Comparison of ENCODE assay signal across 9 cellular contexts in genomic region chrX:129982300-129983246, GRCh38. TPM values are rescaled to one million over a fixed set of nuclear protein-coding genes. Genes with fewer than 3 reads are reported as not detected.
A peak's percentile ranks its signal among the peaks of the same experiment; 100 is the strongest.
DNase-seq lines count a peak whose midpoint lies in the region; ATAC-seq, FAIRE-seq and TF ChIP-seq lines count a peak whose summit lies in the region.
"Had no signal": no experiment of that assay in that cellular context is flagged by ENCODE, and none has a peak within 500 bp of the region (broad histone marks: within the 10 kb centered on the region; RNA-seq: fewer than 3 reads in every experiment).

BCORL1 (plus strand) TSS chrX:129982635; CDS start chrX:130005232, 22,597 bp downstream.

- H3K23ac ChIP-seq in H1 (ENCODE audit: insufficient read length), result no peak within 1 kb of the TSS
- no peak within 1 kb of the TSS for H3K23ac ChIP-seq in mesenchymal stem cell (ENCODE audit: low read length in 2 of 2)

- no peak for TF ChIP-seq EP300 in H1 (IDR thresholded peaks at IDR 0.05; ENCODE audit: borderline replicate concordance in 1 of 2, low read depth in 2 of 2, low read length in 2 of 2)

- peaks cover 4 to 45% (median 36%) of the 10 kb centered on the region in 4 experiments for H3K27me3 ChIP-seq in H1 (replicated peaks in 1 of 4; ENCODE audit: control insufficient read depth in 3 of 4, extremely low read depth in 1 of 4, insufficient read depth in 3 of 4, low read length in 3 of 4)
- peaks cover 0 to 12% of the 10 kb centered on the region in 2 experiments for H3K27me3 ChIP-seq in mesenchymal stem cell (ENCODE audit: control insufficient read depth in 1 of 2, insufficient read depth in 1 of 2, low read length in 2 of 2)

- peak within 1 kb of the TSS; percentile 52 for H3K27ac Mint-ChIP-seq in Calu3 (ENCODE audit: unreplicated experiment)

- H3K36me3 Mint-ChIP-seq in Calu3 (ENCODE audit: insufficient read depth, unreplicated experiment), result no peaks in the 10 kb centered on the region

- H4K8ac ChIP-seq in H1 (ENCODE audit: extremely low read depth, insufficient read depth, low read length), result no peak within 1 kb of the TSS
- H4K8ac ChIP-seq in mesenchymal stem cell (ENCODE audit: low read length), result no peak within 1 kb of the TSS

- H3K4me3 ChIP-seq in H1 (ENCODE audit: extremely low read depth in 1 of 4, insufficient read depth in 2 of 4, low read depth in 3 of 4, low read length in 4 of 4), result peak within 1 kb of the TSS in 2 of 4 experiments; percentile 30 to 34; a peak in 5 of 8 replicates
- peak within 1 kb of the TSS; percentile 52 to 79 for H3K4me3 ChIP-seq in mesenchymal stem cell (ENCODE audit: insufficient read depth in 1 of 2, low read depth in 1 of 2, low read length in 2 of 2)
- H3K4me3 ChIP-seq: skin epidermis had no signal

- intact Hi-C loops in Calu3 (cut with micrococcal nuclease; ENCODE audit: unreplicated experiment), result loop anchor here (10.0 kb wide), 1 partner anchor 48 kb away; no protein-coding TSS in a partner anchor

- H3K4ac ChIP-seq in H1 (replicated peaks; ENCODE audit: insufficient read length, low read depth, low read length) (no peak within 1 kb of the TSS), mesenchymal stem cell (ENCODE audit: low read depth in 1 of 2, low read length in 2 of 2) (peak within 1 kb of the TSS in 1 of 2 experiments; percentile 8)

- H3K79me2 ChIP-seq in H1 (ENCODE audit: control insufficient read depth in 1 of 2, insufficient read depth in 2 of 2, low read length in 2 of 2), result no peaks in the 10 kb centered on the region; a peak in 1 of 4 replicates

- H4K91ac ChIP-seq in H1 (replicated peaks; ENCODE audit: insufficient read length, low read length) (no peak within 1 kb of the TSS), mesenchymal stem cell (ENCODE audit: low read length) (no peak within 1 kb of the TSS)

- no peak for TF ChIP-seq CTCF in Calu3 (IDR thresholded peaks at IDR 0.05; ENCODE audit: unreplicated experiment)
- TF ChIP-seq CTCF in H1 (IDR thresholded peaks at IDR 0.05; ENCODE audit: control extremely low read depth in 1 of 3, insufficient read depth in 1 of 3, low read depth in 1 of 3, low read length in 3 of 3), result no peak

- H2BK12ac ChIP-seq in H1 (ENCODE audit: low read depth, low read length) (no peak within 1 kb of the TSS), mesenchymal stem cell (ENCODE audit: low read length in 2 of 2) (peak within 1 kb of the TSS in 1 of 2 experiments; percentile 39)

- H2BK120ac ChIP-seq in H1 (replicated peaks; ENCODE audit: low read depth, low read length) (no peak within 1 kb of the TSS), mesenchymal stem cell (ENCODE audit: low read depth, low read length) (peak within 1 kb of the TSS; percentile 61)

- H3K23me2 ChIP-seq in H1 (ENCODE audit: low read depth, low read length), result peaks cover 6% of the 10 kb centered on the region; the same call in 1 of the 2 replicates

- H3K27ac ChIP-seq in H1 (ENCODE audit: low read depth, low read length) (no peak within 1 kb of the TSS), mesenchymal stem cell (ENCODE audit: low read length, poor library complexity, severe bottlenecking) (no peak within 1 kb of the TSS)

- no peak for TF ChIP-seq POLR2A in H1 (IDR thresholded peaks at IDR 0.05; ENCODE audit: control extremely low read depth in 1 of 2, low read depth in 2 of 2, low read length in 2 of 2)

- POLR2A ChIA-PET in H1 (lab: Charles Lee; ENCODE audit: partially characterized antibody), result interaction anchor here (0.7 to 1.8 kb wide), 6 partner anchors 18 to 78 kb away, joined by 3 to 6 read pairs (median 4); no protein-coding TSS in a partner anchor

- no peaks in the 10 kb centered on the region for H3K9me3 Mint-ChIP-seq in Calu3 (ENCODE audit: low read depth, unreplicated experiment)

- H2AK5ac ChIP-seq in H1 (ENCODE audit: low read depth, low read length) (no peak within 1 kb of the TSS), mesenchymal stem cell (ENCODE audit: low read length, severe bottlenecking) (no peak within 1 kb of the TSS)

- H3K27me3 Mint-ChIP-seq in Calu3 (ENCODE audit: unreplicated experiment), result peaks cover 41% of the 10 kb centered on the region

- H3K4me3 Mint-ChIP-seq in Calu3 (ENCODE audit: low read depth, unreplicated experiment), result no peak within 1 kb of the TSS

- peaks cover 0 to 5% (median 1%) of the 10 kb centered on the region in 4 experiments; a peak in 1 of 7 replicates for H3K4me1 ChIP-seq in H1 (replicated peaks in 1 of 4; ENCODE audit: control insufficient read depth in 3 of 4, insufficient read depth in 4 of 4, low read length in 3 of 4)
- peaks cover 2% of the 10 kb centered on the region for H3K4me1 ChIP-seq in mesenchymal stem cell (ENCODE audit: control insufficient read depth, insufficient read depth, low read depth, low read length)

- no peak within 1 kb of the TSS for H4K5ac ChIP-seq in H1 (ENCODE audit: insufficient read length, low read depth, low read length)

- peak; percentile 86 for DNase-seq in Calu3
- peak; percentile 86 for DNase-seq in HT-29 (ENCODE audit: low spot score)
- DNase-seq in NK-92 (lab: John Stamatoyannopoulos, UW; ENCODE audit: unreplicated experiment), result peak; percentile 32
- peak; percentile 70 to 79 for DNase-seq in activated CD8-positive, alpha-beta memory T cell treated with anti-CD3 and anti-CD28 coated beads for 4 hours (ENCODE audit: low read depth in 2 of 2)
- peak; percentile 64 to 75 for DNase-seq in H1 (ENCODE audit: low read depth in 1 of 2, low spot score in 2 of 2)
- DNase-seq in mesenchymal stem cell, result peak; percentile 94
- DNase-seq in stimulated activated CD8-positive, alpha-beta memory T cell treated with anti-CD3 and anti-CD28 coated beads, Interleukin-15, amount 100 ng/mL, for 1 hour (ENCODE audit: low read depth), result peak; percentile 68

- H3K18ac ChIP-seq in H1 (ENCODE audit: extremely low read depth, low read length) (no peak within 1 kb of the TSS), mesenchymal stem cell (ENCODE audit: low read depth in 1 of 2, low read length in 2 of 2) (peak within 1 kb of the TSS in 1 of 2 experiments; percentile 66)

- no peaks in the 10 kb centered on the region for H3K9me3 ChIP-seq in H1 (ENCODE audit: insufficient read depth in 2 of 2, low read depth in 1 of 2, low read length in 1 of 2)
- H3K9me3 ChIP-seq in mesenchymal stem cell (ENCODE audit: control insufficient read depth, low read length), result no peaks in the 10 kb centered on the region

- BruUV-seq in Calu3 (replicated peaks; lab: Mats Ljungman, UMichigan), result no TSS peak

- no peaks in the 10 kb centered on the region for H3K79me1 ChIP-seq in H1 (ENCODE audit: low read depth, low read length)
- H3K79me1 ChIP-seq in mesenchymal stem cell (replicated peaks; ENCODE audit: low read length, poor library complexity, severe bottlenecking), result peaks cover 1% of the 10 kb centered on the region

- peak; percentile 88 for ATAC-seq in GM21381 (IDR thresholded peaks at IDR 0.05; ENCODE audit: unreplicated experiment)

- CTCF ChIA-PET in Calu3 (lab: Charles Lee), result no interaction called here
- CTCF ChIA-PET in H1 (lab: Charles Lee; ENCODE audit: partially characterized antibody), result interaction anchor here (0.6 to 0.9 kb wide), 3 partner anchors 20 to 207 kb away, joined by 3 to 4 read pairs (median 4); no protein-coding TSS in a partner anchor

- H3K56ac ChIP-seq in H1 (replicated peaks; ENCODE audit: insufficient read length, low read depth, low read length), result no peak within 1 kb of the TSS

- H3K4me2 ChIP-seq in H1 (ENCODE audit: insufficient read depth in 1 of 2, low read depth in 2 of 2, low read length in 2 of 2), result peak within 1 kb of the TSS in 1 of 2 experiments; percentile 75; a peak in 2 of 4 replicates
- H3K4me2 ChIP-seq in mesenchymal stem cell (ENCODE audit: low read length, poor library complexity, severe bottlenecking), result peak within 1 kb of the TSS; percentile 93

- H3K4me1 Mint-ChIP-seq in Calu3 (ENCODE audit: low read depth, unreplicated experiment), result peaks cover 12% of the 10 kb centered on the region

- TF ChIP-seq RAD21 in H1 (IDR thresholded peaks at IDR 0.05 in 1 of 2, conservative IDR thresholded peaks at IDR 0.05 in 1 of 2; ENCODE audit: low read depth in 2 of 2, low read length in 2 of 2), result no peak

- no peaks in the 10 kb centered on the region for H4K20me1 ChIP-seq in H1 (replicated peaks in 1 of 2; ENCODE audit: control insufficient read depth in 1 of 2, insufficient read depth in 2 of 2, low read length in 2 of 2)

- H3K14ac ChIP-seq in H1 (ENCODE audit: insufficient read length), result no peak within 1 kb of the TSS
- H3K14ac ChIP-seq in mesenchymal stem cell (ENCODE audit: low read length in 2 of 2), result no peak within 1 kb of the TSS

- H3K9ac ChIP-seq in H1 (replicated peaks in 1 of 4; ENCODE audit: extremely low read depth in 1 of 4, low read depth in 3 of 4, low read length in 3 of 4), result no peak within 1 kb of the TSS
- peak within 1 kb of the TSS; percentile 67 for H3K9ac ChIP-seq in mesenchymal stem cell (ENCODE audit: low read length)

- H3K36me3 ChIP-seq in H1 (ENCODE audit: control insufficient read depth in 2 of 4, insufficient read depth in 4 of 4, low read length in 3 of 4) (no peaks in the 10 kb centered on the region), mesenchymal stem cell (ENCODE audit: control insufficient read depth in 1 of 2, insufficient read depth in 2 of 2, low read depth in 1 of 2, low read length in 2 of 2) (no peaks in the 10 kb centered on the region)

- 20% methylated on average over 2 of the region's 74 CpGs; no CpG with 5 or more reads in 1 of the 2 experiments for WGBS in H1 (ENCODE audit: extremely low coverage in 1 of 2, insufficient coverage in 1 of 2, insufficient read length in 1 of 2, insufficient replicate concordance in 2 of 2, low coverage in 1 of 2, low lambda C conversion rate in 2 of 2, missing lambda C conversion rate in 1 of 2), 2 experiments
- 0% methylated on average over 30 of the region's 74 CpGs for WGBS in mesenchymal stem cell

- H2BK5ac ChIP-seq in H1 (ENCODE audit: low read depth, low read length) (no peak within 1 kb of the TSS), mesenchymal stem cell (ENCODE audit: low read depth, low read length, poor library complexity, severe bottlenecking) (no peak within 1 kb of the TSS)

- peak; percentile 42 for FAIRE-seq in H1 (lab: Jason Lieb, UNC)

- H2BK15ac ChIP-seq in H1 (ENCODE audit: low read length) (no peak within 1 kb of the TSS), mesenchymal stem cell (ENCODE audit: low read depth, poor library complexity, severe bottlenecking) (no peak within 1 kb of the TSS)

- H2AFZ ChIP-seq in H1 (ENCODE audit: low read length) (no peak within 1 kb of the TSS), mesenchymal stem cell (ENCODE audit: low read depth, low read length) (peak within 1 kb of the TSS; percentile 51)

- H2BK20ac ChIP-seq in H1 (ENCODE audit: low read length), result no peak within 1 kb of the TSS

RNA-seq across cellular contexts. Expression of gene BCORL1, which starts in this region (rescaled TPM):
- 6.7 and 10.1 TPM in 2 replicates for total RNA-seq in Calu3 (2022)
- total RNA-seq in HT-29 (2014; rRNA removed; shearing (Covaris generic)), result 1.6 and 1.7 TPM in 2 replicates
- total RNA-seq in H1 (2021; fragmentation: NEBNext Ultra II Directional; extraction: Animal tissue kit (Norgen Biotek cat#: 25700)), result 6.2 and 9.0 TPM in 2 replicates
- polyA plus RNA-seq in H1 (2011; rRNA removed), result 1.4 and 1.9 TPM in 2 replicates
- 0.72 TPM for polyA plus RNA-seq in H1 (2011; cell fraction: cytosol; rRNA removed)
- polyA plus RNA-seq in H1 (2011; cell fraction: nucleus; rRNA removed), result 2.2 TPM
- polyA plus RNA-seq in H1 (2012, experiment 1 of 2), result 4.8 to 6.0 TPM (median 5.2 TPM) in 4 replicates
- polyA plus RNA-seq in H1 (2012, experiment 2 of 2), result 4.5 TPM
- 1.8 TPM for polyA plus RNA-seq in H1 (2013, experiment 1 of 2)
- 1.8 TPM for polyA plus RNA-seq in H1 (2013, experiment 2 of 2)
- polyA minus RNA-seq in H1 (2011; rRNA and poly(A)+ RNA removed), result 1.7 and 1.9 TPM in 2 replicates
- polyA minus RNA-seq in H1 (2011; cell fraction: cytosol; rRNA and poly(A)+ RNA removed), result 3.3 TPM
- polyA minus RNA-seq in H1 (2011; cell fraction: nucleus; rRNA and poly(A)+ RNA removed), result 2.1 TPM
- 6.8 TPM for polyA plus RNA-seq in mesenchymal stem cell (2013, experiment 1 of 2)
- 6.1 TPM for polyA plus RNA-seq in mesenchymal stem cell (2013, experiment 2 of 2)

Comparison
In these comparisons a context has a peak if more than half of its experiments do, and no peak if none do; other contexts are left out.
1. DNase-seq: peak in every context shown above with its lines; median percentile 94 in mesenchymal stem cell; 86 in Calu3; 86 in HT-29; 74 in activated CD8-positive, alpha-beta memory T cell treated with anti-CD3 and anti-CD28 coated beads for 4 hours; 70 in H1; 68 in stimulated activated CD8-positive, alpha-beta memory T cell treated with anti-CD3 and anti-CD28 coated beads, Interleukin-15, amount 100 ng/mL, for 1 hour; 32 in NK-92.